Comparison of ENCODE assay signal across 3 cellular contexts in genomic region chr9:33567776-33568175, GRCh38. TPM values are rescaled to one million over a fixed set of nuclear protein-coding genes. Genes with fewer than 3 reads are reported as not detected.
"Had no signal": no experiment of that assay in that cellular context is flagged by ENCODE, and none has a peak within 500 bp of the region (broad histone marks: within the 10 kb centered on the region; RNA-seq: fewer than 3 reads in every experiment).

No MANE protein-coding gene starts in this region.

RNA-seq across cellular contexts. Expression of gene ANKRD18B, which starts 43.7 kb away (rescaled TPM):
- total RNA-seq: OCI-LY7, Right ventricle myocardium inferior, RPMI7951 had no signal
